16 cellular contexts compared by ENCODE assay signal in genomic region chr2:98507461-98507860, GRCh38.
A peak's percentile ranks its signal among the peaks of the same experiment; 100 is the strongest.
DNase-seq lines count a peak whose midpoint lies in the region; ATAC-seq, FAIRE-seq and TF ChIP-seq lines count a peak whose summit lies in the region.
"Had no signal": no experiment of that assay in that cellular context is flagged by ENCODE, and none has a peak within 500 bp of the region (broad histone marks: within the 10 kb centered on the region; RNA-seq: fewer than 3 reads in every experiment).

No MANE protein-coding gene starts in this region.

- no peak for TF ChIP-seq POLR2A in gastrocnemius medialis (IDR thresholded peaks at IDR 0.05)

- H3K4me3 Mint-ChIP-seq in activated CD4-positive, alpha-beta T cell treated with anti-CD3 and anti-CD28 coated beads, Interleukin-2, amount 10 ng/mL, durations not matched to agents 7 days and 5 days: no peak overlapping the region
- no peak overlapping the region for H3K4me3 Mint-ChIP-seq in endodermal cell

- H3K9me2 ChIP-seq in OCI-LY1 (ENCODE audit: low read depth, low read length): no peaks in the 10 kb centered on the region

- no peaks in the 10 kb centered on the region for H3F3A ChIP-seq in OCI-LY1 (ENCODE audit: insufficient read depth, low read length)

- H2AFZ ChIP-seq in OCI-LY1 (ENCODE audit: low read length): no peak overlapping the region

- H3K4me2 ChIP-seq in OCI-LY1 (ENCODE audit: low read length): no peak overlapping the region
- H3K4me2 ChIP-seq: A549 had no signal

- H3K9me3 ChIP-seq in OCI-LY1 (ENCODE audit: low read length): no peaks in the 10 kb centered on the region
- H3K9me3 ChIP-seq in endodermal cell (ENCODE audit: control insufficient read depth, low read length): no peaks in the 10 kb centered on the region
- H3K9me3 ChIP-seq in gastrocnemius medialis: no peaks in the 10 kb centered on the region
- H3K9me3 ChIP-seq in psoas muscle: no peaks in the 10 kb centered on the region
- H3K9me3 ChIP-seq: A549 had no signal

- intact Hi-C loops in gastrocnemius medialis (cut with DNase I; ENCODE audit: low total_unique reads) (no loop called here), psoas muscle (cut with DNase I) (loop anchor here in 1 of 2 donors (5.0 kb wide), 1 partner anchor 60 kb away; no protein-coding TSS in a partner anchor)

- H3K9ac ChIP-seq in OCI-LY1 (ENCODE audit: low read length): no peak overlapping the region
- no peak overlapping the region for H3K9ac ChIP-seq in endodermal cell (ENCODE audit: extremely low read depth, low read length, poor library complexity, severe bottlenecking)

- H3K36me3 Mint-ChIP-seq in activated CD4-positive, alpha-beta T cell treated with anti-CD3 and anti-CD28 coated beads, Interleukin-2, amount 10 ng/mL, durations not matched to agents 7 days and 5 days (ENCODE audit: low read depth): peaks cover 62% of the 10 kb centered on the region
- peaks cover 17% of the 10 kb centered on the region for H3K36me3 Mint-ChIP-seq in endodermal cell (ENCODE audit: low read depth)

- DNase-seq in activated CD4-positive, alpha-beta T cell treated with anti-CD3 and anti-CD28 coated beads, Interleukin-2, amount 10 ng/mL, durations not matched to agents 7 days and 5 days: no peak
- no peak for DNase-seq in activated CD4-positive, alpha-beta T cell treated with anti-CD3 and anti-CD28 coated beads, Interleukin-2, amount 50 U/mL, for 48 hours
- no peak for DNase-seq in endodermal cell
- no peak for DNase-seq in gastrocnemius medialis
- DNase-seq in GM19239 (ENCODE audit: insufficient read length, low spot score): no peak
- no peak for DNase-seq in psoas muscle
- no peak for DNase-seq in D341Med (ENCODE audit: low spot score)
- DNase-seq: activated T-cell treated with anti-CD3 and anti-CD28 coated beads, Interleukin-2, amount 50 U/mL, for 48 hours; brain microvascular endothelial cell; MM.1S; small intestine had no signal

- no peaks in the 10 kb centered on the region for H3K27me3 Mint-ChIP-seq in activated CD4-positive, alpha-beta T cell treated with anti-CD3 and anti-CD28 coated beads, Interleukin-2, amount 10 ng/mL, durations not matched to agents 7 days and 5 days
- H3K27me3 Mint-ChIP-seq in endodermal cell (ENCODE audit: insufficient read depth): no peaks in the 10 kb centered on the region

- no peak for ATAC-seq in gastrocnemius medialis
- no peak for ATAC-seq in psoas muscle
- ATAC-seq: A549 had no signal

- H3K27ac Mint-ChIP-seq in activated CD4-positive, alpha-beta T cell treated with anti-CD3 and anti-CD28 coated beads, Interleukin-2, amount 10 ng/mL, durations not matched to agents 7 days and 5 days: peak overlapping the region; percentile 72
- no peak overlapping the region for H3K27ac Mint-ChIP-seq in endodermal cell

- H3K4me1 Mint-ChIP-seq in activated CD4-positive, alpha-beta T cell treated with anti-CD3 and anti-CD28 coated beads, Interleukin-2, amount 10 ng/mL, durations not matched to agents 7 days and 5 days: peaks cover 86% of the 10 kb centered on the region
- peaks cover 66% of the 10 kb centered on the region for H3K4me1 Mint-ChIP-seq in endodermal cell

- H3K4me3 ChIP-seq in OCI-LY1 (ENCODE audit: low read depth, low read length, poor library complexity, severe bottlenecking) (no peak overlapping the region), endodermal cell (ENCODE audit: low read length) (no peak overlapping the region), gastrocnemius medialis (no peak overlapping the region), psoas muscle (no peak overlapping the region)
- H3K4me3 ChIP-seq: A549, SJSA1 had no signal

- H3K27me3 ChIP-seq in OCI-LY1 (ENCODE audit: insufficient read depth, low read length) (no peaks in the 10 kb centered on the region), endodermal cell (ENCODE audit: control insufficient read depth, insufficient read depth, low read length, poor library complexity, severe bottlenecking) (no peaks in the 10 kb centered on the region), gastrocnemius medialis (no peaks in the 10 kb centered on the region), psoas muscle (ENCODE audit: insufficient read depth in 3 of 3, low read length in 2 of 3) (no peaks in the 10 kb centered on the region)
- H3K27me3 ChIP-seq: brain microvascular endothelial cell, SJSA1 had no signal

- H3K36me3 ChIP-seq in OCI-LY1 (ENCODE audit: insufficient read depth, low read length) (no peaks in the 10 kb centered on the region; the same call in 1 of the 2 replicates), endodermal cell (ENCODE audit: control insufficient read depth, insufficient read depth, low read length) (peaks cover 48% of the 10 kb centered on the region), gastrocnemius medialis (no peaks in the 10 kb centered on the region), psoas muscle (ENCODE audit: insufficient read depth in 1 of 2, low read depth in 1 of 2) (no peaks in the 10 kb centered on the region)
- H3K36me3 ChIP-seq: brain microvascular endothelial cell, SJSA1 had no signal

- POLR2A ChIA-PET in activated CD4-positive, alpha-beta T cell treated with anti-CD3 and anti-CD28 coated beads, Interleukin-2, amount 10 ng/mL, durations not matched to agents 7 days and 5 days (lab: Charles Lee): interaction anchor here (0.5 kb wide), 1 partner anchor 448 kb away, joined by 3 read pairs; no protein-coding TSS in a partner anchor

- TF ChIP-seq CTCF in OCI-LY1 (IDR thresholded peaks at IDR 0.05; ENCODE audit: low read length) (peak; percentile 9; the same call in 1 of the 2 replicates), endodermal cell (conservative IDR thresholded peaks at IDR 0.05) (no peak), gastrocnemius medialis (IDR thresholded peaks at IDR 0.05 in 4 of 5, conservative IDR thresholded peaks at IDR 0.05 in 1 of 5) (no peak), psoas muscle (IDR thresholded peaks at IDR 0.05) (no peak)

- 93% methylated on average over 3 of the region's 3 CpGs; no CpG with 5 or more reads in 1 of the 2 experiments for WGBS in endodermal cell (ENCODE audit: insufficient coverage in 1 of 2, insufficient read length in 1 of 2), 2 experiments
- WGBS in psoas muscle, 3 donors: 91 to 94% (median 94%) methylated on average over 3 of the region's 3 CpGs

- H3K79me2 ChIP-seq in OCI-LY1 (ENCODE audit: insufficient read depth, low read length): no peaks in the 10 kb centered on the region

- no peaks in the 10 kb centered on the region for H4K20me1 ChIP-seq in OCI-LY1 (ENCODE audit: insufficient read depth, low read length)

- H3K4me1 ChIP-seq in OCI-LY1 (ENCODE audit: insufficient read depth, low read length, severe bottlenecking) (no peaks in the 10 kb centered on the region), endodermal cell (ENCODE audit: control insufficient read depth, insufficient read depth, low read length) (peaks cover 36% of the 10 kb centered on the region), gastrocnemius medialis (peaks cover 26 to 33% of the 10 kb centered on the region in 2 donors), psoas muscle (peaks cover 30% of the 10 kb centered on the region)

- in situ Hi-C loops in gastrocnemius medialis (cut with MboI; ENCODE audit: low sequenced_read_pairs in 4 of 4): no loop called here

- H3K9me3 Mint-ChIP-seq in activated CD4-positive, alpha-beta T cell treated with anti-CD3 and anti-CD28 coated beads, Interleukin-2, amount 10 ng/mL, durations not matched to agents 7 days and 5 days: no peaks in the 10 kb centered on the region
- H3K9me3 Mint-ChIP-seq in endodermal cell: no peaks in the 10 kb centered on the region

- CTCF ChIA-PET in activated CD4-positive, alpha-beta T cell treated with anti-CD3 and anti-CD28 coated beads, Interleukin-2, amount 10 ng/mL, durations not matched to agents 7 days and 5 days (lab: Charles Lee): interaction anchor here (1.0 to 1.5 kb wide), 3 partner anchors 10 to 43 kb away, joined by 3 to 4 read pairs (median 4); no protein-coding TSS in a partner anchor

- no peak overlapping the region for H3K27ac ChIP-seq in OCI-LY1 (ENCODE audit: low read depth, low read length, poor library complexity, severe bottlenecking)
- peak overlapping the region; percentile 15 for H3K27ac ChIP-seq in endodermal cell (ENCODE audit: low read depth, low read length)
- peak overlapping the region; percentile 18 to 55 (median 42) for H3K27ac ChIP-seq in gastrocnemius medialis
- no peak overlapping the region for H3K27ac ChIP-seq in psoas muscle
- H3K27ac ChIP-seq: A549, brain microvascular endothelial cell, SJSA1, VCaP had no signal

- no peak for FAIRE-seq in GM19239 (lab: Jason Lieb, UNC)
- FAIRE-seq: A549, frontal cortex, small intestine had no signal

Comparison
In these comparisons a context has a peak if more than half of its experiments do, and no peak if none do; other contexts are left out.
1. H3K27ac ChIP-seq: peak in endodermal cell (single experiment) and gastrocnemius medialis (4 of 4); none in OCI-LY1 (single experiment) and psoas muscle (single experiment).